ENCODE assay signal across 22 cellular contexts in genomic region chr5:34692781-34693180, GRCh38. TPM values are rescaled to one million over a fixed set of nuclear protein-coding genes. Genes with fewer than 3 reads are reported as not detected.
"Had no signal": no experiment of that assay in that cellular context is flagged by ENCODE, and none has a peak within 500 bp of the region (broad histone marks: within the 10 kb centered on the region; RNA-seq: fewer than 3 reads in every experiment).

No MANE protein-coding gene starts in this region.

- H3K4me2 ChIP-seq: hepatocyte had no signal

- ATAC-seq: mucosa of descending colon; naive thymus-derived CD4-positive, alpha-beta T cell; T-cell had no signal

- H3K27me3 ChIP-seq: esophagus squamous epithelium, hepatocyte, neutrophil, right atrium auricular region had no signal

- FAIRE-seq: astrocyte, bronchial epithelial cell, colon, keratinocyte, urothelium cell line had no signal

- H3K36me3 ChIP-seq: esophagus squamous epithelium, left ventricle myocardium inferior, neutrophil, right atrium auricular region had no signal

- H2AFZ ChIP-seq: hepatocyte had no signal

- H3K9me3 ChIP-seq: esophagus squamous epithelium, left ventricle myocardium inferior, mucosa of descending colon, neutrophil, right atrium auricular region had no signal

- H3K27ac ChIP-seq: esophagus squamous epithelium, hepatocyte, left ventricle myocardium inferior, neutrophil, right atrium auricular region had no signal

- H3K4me3 ChIP-seq: esophagus squamous epithelium, hepatocyte, left ventricle myocardium inferior, mucosa of descending colon, right atrium auricular region, skin epidermis had no signal

- DNase-seq: activated CD4-positive, alpha-beta memory T cell treated with anti-CD3 and anti-CD28 coated beads for 36 hours; activated naive CD4-positive, alpha-beta T cell treated with anti-CD3 and anti-CD28 coated beads, Interleukin-2, amount 10 ng/mL, durations not matched to agents 7 days and 5 days; activated T-cell treated with anti-CD3 and anti-CD28 coated beads, Interleukin-2, amount 50 U/mL, for 24 hours; esophagus squamous epithelium; left ventricle myocardium inferior; mucosa of descending colon; naive thymus-derived CD4-positive, alpha-beta T cell; posterior cingulate gyrus; stimulated activated CD4-positive, alpha-beta T cell treated with anti-CD3 and anti-CD28 coated beads, Interleukin-4, amount 100 ng/mL, for 4 hours; stimulated activated CD8-positive, alpha-beta memory T cell treated with anti-CD3 and anti-CD28 coated beads, Interleukin-4, amount 100 ng/mL, for 48 hours; stimulated activated naive CD8-positive, alpha-beta T cell treated with anti-CD3 and anti-CD28 coated beads, Interleukin-15, Interleukin-2, amounts not matched to agents 100 U/mL and 50 U/mL, for 24 hours; T-cell; T1000 had no signal

RNA-seq across cellular contexts. Expression of gene RAI14, which starts 36.7 kb away (rescaled TPM):
- polyA plus RNA-seq: naive thymus-derived CD4-positive, alpha-beta T cell had no signal
